In the genomic region with DNA sequence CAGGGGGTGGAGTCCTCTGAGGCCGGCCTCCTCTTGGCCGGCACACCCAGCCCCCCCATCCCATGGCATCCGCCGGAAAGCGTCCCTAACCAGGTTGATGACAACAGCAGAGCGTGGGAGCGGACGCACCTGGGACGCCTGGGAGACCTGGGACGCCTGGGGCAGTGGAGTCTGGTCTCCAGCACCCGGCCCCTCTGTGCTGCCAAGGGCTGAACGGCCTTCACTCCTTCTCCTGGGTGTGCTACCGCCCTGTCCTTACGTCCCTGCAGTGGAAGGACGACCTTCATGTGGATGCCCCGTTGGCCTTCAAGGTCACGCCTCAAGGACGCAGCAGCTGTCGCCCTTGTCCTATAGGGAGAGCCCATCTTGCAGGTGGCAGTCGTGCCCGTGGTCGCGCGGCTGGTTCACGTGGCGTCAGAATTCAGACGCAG, we compare ENCODE assay signal across 21 cellular contexts. TPM values are rescaled to one million over a fixed set of nuclear protein-coding genes. Genes with fewer than 3 reads are reported as not detected.
DNase-seq lines count a peak whose midpoint lies in the region; ATAC-seq, FAIRE-seq and TF ChIP-seq lines count a peak whose summit lies in the region.
"Had no signal": no experiment of that assay in that cellular context is flagged by ENCODE, and none has a peak within 500 bp of the region (broad histone marks: within the 10 kb centered on the region; RNA-seq: fewer than 3 reads in every experiment).

No MANE protein-coding gene starts in this region.

- no peak overlapping the region for H3K4me3 ChIP-seq in BLaER1 treated with 17β-estradiol and CSF1 and Interleukin-3, amounts not matched to agents 10 nM and 100 nM
- H3K4me3 ChIP-seq in GM12878 (no peak overlapping the region), right cardiac atrium (ENCODE audit: low read length) (no peak overlapping the region), trophoblast cell (ENCODE audit: low read depth, low read length) (peak overlapping the region; percentile 47), hepatocyte (no peak overlapping the region)

- no peak for TF ChIP-seq RAD21 in GM12878 (IDR thresholded peaks at IDR 0.05; ENCODE audit: insufficient read depth, low read depth, low read length)

- H2AK5ac ChIP-seq in trophoblast cell (ENCODE audit: low read length): no peak overlapping the region

- H3K79me2 ChIP-seq in GM12878 (ENCODE audit: control insufficient read depth, insufficient read depth, low read length) (no peaks in the 10 kb centered on the region), trophoblast cell (ENCODE audit: control insufficient read depth, insufficient read depth, low read length, poor library complexity) (no peaks in the 10 kb centered on the region), hepatocyte (no peaks in the 10 kb centered on the region)

- SMC1A ChIA-PET in GM12878 (lab: Charles Lee; ENCODE audit: uncharacterized antibody, unreplicated experiment): no interaction called here

- no peak overlapping the region for H3K23ac ChIP-seq in trophoblast cell (ENCODE audit: low read length)

- no peak overlapping the region for H3K14ac ChIP-seq in trophoblast cell (ENCODE audit: low read length)

- POLR2A ChIA-PET in GM12878 (lab: Charles Lee): no interaction called here

- no peak overlapping the region for H2BK120ac ChIP-seq in trophoblast cell (ENCODE audit: insufficient read depth, low read length, poor library complexity)

- RAD21 ChIA-PET in GM12878 (lab: Charles Lee; ENCODE audit: unreplicated experiment): no interaction called here

- peak overlapping the region in 7 of 11 experiments; percentile 61 to 86 (median 78); a peak in 10 of 22 replicates for H3K4me2 ChIP-seq in BLaER1 treated with 17β-estradiol and CSF1 and Interleukin-3, amounts not matched to agents 10 nM and 100 nM
- H3K4me2 ChIP-seq in GM12878 (ENCODE audit: control insufficient read depth, insufficient read depth) (no peak overlapping the region), trophoblast cell (ENCODE audit: low read length) (no peak overlapping the region), hepatocyte (no peak overlapping the region)

- H3K4ac ChIP-seq in trophoblast cell (ENCODE audit: low read depth, low read length): no peak overlapping the region

- WGBS in GM12878 (ENCODE audit: insufficient coverage, insufficient replicate concordance, low lambda C conversion rate, missing lambda C conversion rate): 84% methylated on average over 24 of the region's 27 CpGs
- 90% methylated on average over 26 of the region's 27 CpGs for WGBS in right cardiac atrium
- WGBS in trophoblast cell (ENCODE audit: extremely low coverage, insufficient coverage, insufficient read length): no CpG with 5 or more reads among the region's 27 CpGs
- WGBS in hepatocyte (ENCODE audit: low lambda C conversion rate, missing lambda C conversion rate): 95% methylated on average over 26 of the region's 27 CpGs

- H3K18ac ChIP-seq in trophoblast cell (ENCODE audit: low read length): no peak overlapping the region

- ATAC-seq in GM12878 (no peak), right cardiac atrium (no peak)
- ATAC-seq: PC-3 had no signal

- in situ Hi-C loops in GM12878 (cut with MboI): no loop called here

- TF ChIP-seq EP300 in GM12878 (IDR thresholded peaks at IDR 0.05; ENCODE audit: borderline replicate concordance in 1 of 2, control insufficient read depth in 1 of 2, low read depth in 2 of 2, low read length in 2 of 2): no peak

- H3K9me3 ChIP-seq in BLaER1 treated with 17β-estradiol and CSF1 and Interleukin-3, amounts not matched to agents 10 nM and 100 nM (replicated peaks in 1 of 11): 0 out of 22 replicates have a peak, but pooled peaks cover 0 to under 1% (median 0%) of the 10 kb centered on the region in 11 experiments
- H3K9me3 ChIP-seq in GM12878 (replicated peaks; ENCODE audit: control insufficient read depth, insufficient read depth, low read length) (no peaks in the 10 kb centered on the region), right cardiac atrium (ENCODE audit: control insufficient read depth, low read length) (no peaks in the 10 kb centered on the region), trophoblast cell (ENCODE audit: insufficient read depth, low read depth, low read length) (no peaks in the 10 kb centered on the region), hepatocyte (ENCODE audit: low read depth) (no peaks in the 10 kb centered on the region)

- no peak overlapping the region for H3K9ac ChIP-seq in BLaER1 treated with 17β-estradiol and CSF1 and Interleukin-3, amounts not matched to agents 10 nM and 100 nM
- H3K9ac ChIP-seq in GM12878 (ENCODE audit: control insufficient read depth, insufficient read depth, low read length): no peak overlapping the region
- H3K9ac ChIP-seq in trophoblast cell (ENCODE audit: low read length): no peak overlapping the region

- H3K27ac ChIP-seq in BLaER1 treated with 17β-estradiol and CSF1 and Interleukin-3, amounts not matched to agents 10 nM and 100 nM: no peak overlapping the region
- H3K27ac ChIP-seq in GM12878 (ENCODE audit: control insufficient read depth, insufficient read depth) (no peak overlapping the region), right cardiac atrium (ENCODE audit: low read length) (no peak overlapping the region), trophoblast cell (ENCODE audit: low read depth, low read length) (no peak overlapping the region), substantia nigra (ENCODE audit: low read depth, low read length, poor library complexity, severe bottlenecking) (no peak overlapping the region), hepatocyte (no peak overlapping the region)

- peaks cover 0 to 45% (median 36%) of the 10 kb centered on the region in 10 experiments; a peak in 17 of 20 replicates for H3K4me1 ChIP-seq in BLaER1 treated with 17β-estradiol and CSF1 and Interleukin-3, amounts not matched to agents 10 nM and 100 nM
- no peaks in the 10 kb centered on the region for H3K4me1 ChIP-seq in GM12878 (ENCODE audit: control insufficient read depth, insufficient read depth, low read length)
- H3K4me1 ChIP-seq in right cardiac atrium (ENCODE audit: control insufficient read depth, insufficient read depth, low read length): no peaks in the 10 kb centered on the region
- no peaks in the 10 kb centered on the region for H3K4me1 ChIP-seq in trophoblast cell (ENCODE audit: control insufficient read depth in 1 of 2, insufficient read depth in 2 of 2, low read length in 2 of 2)
- H3K4me1 ChIP-seq in hepatocyte (ENCODE audit: insufficient read depth): no peaks in the 10 kb centered on the region

- H4K91ac ChIP-seq in trophoblast cell (ENCODE audit: low read depth, low read length): no peak overlapping the region

- 0 out of 2 replicates have a peak, but pooled peaks have one; percentile 31 for TF ChIP-seq POLR2A in GM12878 (IDR thresholded peaks at IDR 0.05; ENCODE audit: low read depth, low read length)

- intact Hi-C loops in GM12878 (cut with micrococcal nuclease; ENCODE audit: unreplicated experiment) (no loop called here), right cardiac atrium (cut with DNase I) (no loop called here)

- no peak overlapping the region for H4K12ac ChIP-seq in trophoblast cell (ENCODE audit: low read depth, low read length)

- no peak overlapping the region for H2BK12ac ChIP-seq in trophoblast cell (ENCODE audit: low read length)

- CTCF ChIA-PET in GM12878 (lab: Yijun Ruan, JAX): no interaction called here

- no TSS peak for BruUV-seq in GM12878 (replicated peaks; lab: Mats Ljungman, UMichigan)

- no peak for FAIRE-seq in GM12878 (lab: Jason Lieb, UNC)

- H3K79me1 ChIP-seq in trophoblast cell (ENCODE audit: low read length): no peaks in the 10 kb centered on the region

- TF ChIP-seq CTCF in GM12878 (IDR thresholded peaks at IDR 0.05 in 2 of 3, conservative IDR thresholded peaks at IDR 0.05 in 1 of 3; ENCODE audit: control insufficient read depth in 2 of 3, extremely low read depth in 1 of 3, insufficient read depth in 1 of 3, low read depth in 3 of 3, low read length in 3 of 3) (no peak), hepatocyte (IDR thresholded peaks at IDR 0.05; ENCODE audit: poor library complexity) (no peak)

- no peak overlapping the region for H2AFZ ChIP-seq in GM12878 (ENCODE audit: control insufficient read depth, low read depth, low read length)
- H2AFZ ChIP-seq in trophoblast cell (ENCODE audit: insufficient read depth, low read length, poor library complexity): no peak overlapping the region
- no peak overlapping the region for H2AFZ ChIP-seq in hepatocyte

- peaks cover 0 to 62% (median 13%) of the 10 kb centered on the region in 11 experiments; a peak in 12 of 22 replicates for H4K20me1 ChIP-seq in BLaER1 treated with 17β-estradiol and CSF1 and Interleukin-3, amounts not matched to agents 10 nM and 100 nM
- H4K20me1 ChIP-seq in GM12878 (ENCODE audit: control insufficient read depth, insufficient read depth) (no peaks in the 10 kb centered on the region), hepatocyte (ENCODE audit: insufficient read depth, poor library complexity, severe bottlenecking) (no peaks in the 10 kb centered on the region)

- DNase-seq in GM12878 (ENCODE audit: low read depth, low spot score): no peak
- peak in 2 of 3 donors; percentile 5 to 43 for DNase-seq in right cardiac atrium
- DNase-seq in trophoblast cell: no peak
- DNase-seq in substantia nigra (lab: John Stamatoyannopoulos, UW): no peak
- no peak for DNase-seq in hepatocyte (ENCODE audit: low spot score)
- DNase-seq in LoVo (ENCODE audit: low spot score): no peak
- DNase-seq in NCI-H2107 treated with DMSO at 0.1 percent for 48 hours (lab: John Stamatoyannopoulos, UW; ENCODE audit: unreplicated experiment): no peak
- DNase-seq: CD4-positive, alpha-beta T cell; DMS53; H7; MV-4-11; NCI-H1417; NCI-H1930; NCI-H510A; NCI-H774; PC-3 had no signal

- H2BK5ac ChIP-seq in trophoblast cell (ENCODE audit: low read depth, low read length, poor library complexity): no peak overlapping the region

- H3K36me3 ChIP-seq in BLaER1 treated with 17β-estradiol and CSF1 and Interleukin-3, amounts not matched to agents 10 nM and 100 nM: peaks cover 0 to 33% (median 0%) of the 10 kb centered on the region in 11 experiments; a peak in 3 of 22 replicates
- H3K36me3 ChIP-seq in GM12878 (ENCODE audit: control insufficient read depth in 2 of 2, insufficient read depth in 2 of 2, low read length in 1 of 2): no peaks in the 10 kb centered on the region; a peak in 2 of 4 replicates
- H3K36me3 ChIP-seq in trophoblast cell (ENCODE audit: control insufficient read depth in 1 of 2, insufficient read depth in 2 of 2, low read length in 2 of 2): peaks cover 45 to 47% of the 10 kb centered on the region in 2 experiments
- no peaks in the 10 kb centered on the region for H3K36me3 ChIP-seq in hepatocyte (replicated peaks; ENCODE audit: insufficient read depth, low read depth)

- peaks cover 0 to 27% (median 0%) of the 10 kb centered on the region in 11 experiments; a peak in 7 of 22 replicates for H3K27me3 ChIP-seq in BLaER1 treated with 17β-estradiol and CSF1 and Interleukin-3, amounts not matched to agents 10 nM and 100 nM
- H3K27me3 ChIP-seq in GM12878 (replicated peaks in 1 of 2; ENCODE audit: control insufficient read depth in 2 of 2, insufficient read depth in 2 of 2, low read length in 1 of 2) (no peaks in the 10 kb centered on the region), right cardiac atrium (ENCODE audit: control insufficient read depth, insufficient read depth) (no peaks in the 10 kb centered on the region), trophoblast cell (ENCODE audit: insufficient read depth, low read length) (no peaks in the 10 kb centered on the region), hepatocyte (no peaks in the 10 kb centered on the region)

- no peaks in the 10 kb centered on the region for H3K9me2 ChIP-seq in hepatocyte (replicated peaks; ENCODE audit: insufficient read depth)

- H4K8ac ChIP-seq in trophoblast cell (ENCODE audit: low read depth, low read length): no peak overlapping the region

RNA-seq across cellular contexts. Expression of gene NKX1-1, which starts 26.9 kb away (rescaled TPM):
- not detected in 2 replicates for total RNA-seq in GM12878 (2013; cell fraction: nucleolus; rRNA removed)
- not detected in 2 replicates for total RNA-seq in GM12878 (2014; rRNA removed)
- not detected in 2 replicates for total RNA-seq in GM12878 (2014; rRNA removed; fragmentation: Illumina TruSeq; extraction: Trizol)
- not detected in 2 replicates for total RNA-seq in GM12878 (2021)
- polyA plus RNA-seq in GM12878 (2011; ENCODE audit: low read depth): not detected
- not detected in 2 replicates for polyA plus RNA-seq in GM12878 (2011; rRNA removed)
- polyA plus RNA-seq in GM12878 (2011; cell fraction: cytosol; rRNA removed): not detected in 2 replicates
- polyA plus RNA-seq in GM12878 (2011; cell fraction: nucleus; rRNA removed): not detected in 2 replicates
- polyA plus RNA-seq in GM12878 (2012): not detected in 2 replicates
- polyA plus RNA-seq in GM12878 (2014; fragmentation: Illumina TruSeq; extraction: Trizol): not detected in 2 replicates
- polyA plus RNA-seq in GM12878 (2014; fragmentation: Nextera tagmentation; extraction: Ambion mirVana): not detected
- not detected in 2 replicates for polyA plus RNA-seq in GM12878 (2014; rRNA removed)
- not detected for polyA plus RNA-seq in GM12878 (2016; fragmentation: Nextera tagmentation; extraction: Ambion mirVana)
- not detected in 2 replicates for polyA minus RNA-seq in GM12878 (2011; rRNA and poly(A)+ RNA removed)
- not detected in 2 replicates for polyA minus RNA-seq in GM12878 (2011; cell fraction: cytosol; rRNA and poly(A)+ RNA removed)
- polyA minus RNA-seq in GM12878 (2011; cell fraction: nucleus; rRNA and poly(A)+ RNA removed): not detected in 2 replicates
- total RNA-seq in right cardiac atrium: not detected
- not detected for polyA plus RNA-seq in right cardiac atrium
- not detected in 2 replicates for polyA plus RNA-seq in trophoblast cell (2013)
- not detected in 2 replicates for total RNA-seq in hepatocyte
- polyA plus RNA-seq in hepatocyte: not detected in 2 replicates
- total RNA-seq: CD4-positive, alpha-beta T cell; H7; HT1080; LHCN-M2; PC-3; SK-MEL-5 had no signal
- polyA plus RNA-seq: IgD-negative memory B cell had no signal

RNA-seq across cellular contexts. Expression of gene UVSSA, which starts 32.4 kb away (rescaled TPM):
- 61.4 and 76.6 TPM in 2 replicates for total RNA-seq in GM12878 (2013; cell fraction: nucleolus; rRNA removed)
- total RNA-seq in GM12878 (2014; rRNA removed) (5.1 and 5.3 TPM in 2 replicates), GM12878 (2014; rRNA removed; fragmentation: Illumina TruSeq; extraction: Trizol) (2.6 and 3.1 TPM in 2 replicates), GM12878 (2021) (14.2 and 16.8 TPM in 2 replicates), right cardiac atrium (1 to 10 TPM; 7.7 to 8.8 (median 8.5) TPM), hepatocyte (5.3 and 11.0 TPM in 2 replicates)
- 4.5 TPM for polyA plus RNA-seq in GM12878 (2011; ENCODE audit: low read depth)
- polyA plus RNA-seq in GM12878 (2011; rRNA removed) (3.2 and 3.7 TPM in 2 replicates), GM12878 (2014; fragmentation: Illumina TruSeq; extraction: Trizol) (2.7 and 3.6 TPM in 2 replicates), GM12878 (2014; fragmentation: Nextera tagmentation; extraction: Ambion mirVana) (under 1 TPM; 0.34 to 0.82 TPM), GM12878 (2014; rRNA removed) (8.5 and 11.7 TPM in 2 replicates), GM12878 (2016; fragmentation: Nextera tagmentation; extraction: Ambion mirVana) (1 to 10 TPM; 3.4 to 3.6 TPM), right cardiac atrium (5.0 TPM), hepatocyte (10.6 and 12.3 TPM in 2 replicates)
- 3.4 and 4.5 TPM in 2 replicates for polyA plus RNA-seq in GM12878 (2011; cell fraction: cytosol; rRNA removed)
- 51.4 and 66.4 TPM in 2 replicates for polyA plus RNA-seq in GM12878 (2011; cell fraction: nucleus; rRNA removed)
- 8.3 and 8.5 TPM in 2 replicates for polyA plus RNA-seq in GM12878 (2012)
- 2.9 and 4.9 TPM in 2 replicates for polyA minus RNA-seq in GM12878 (2011; rRNA and poly(A)+ RNA removed)
- polyA minus RNA-seq in GM12878 (2011; cell fraction: cytosol; rRNA and poly(A)+ RNA removed): 1.5 and 3.3 TPM in 2 replicates
- polyA minus RNA-seq in GM12878 (2011; cell fraction: nucleus; rRNA and poly(A)+ RNA removed): 9.3 and 15.8 TPM in 2 replicates
- polyA plus RNA-seq in trophoblast cell (2013): 8.1 and 8.5 TPM in 2 replicates

Comparison
In these comparisons a context has a peak if more than half of its experiments do, and no peak if none do; other contexts are left out.
1. H3K4me2 ChIP-seq: peak in BLaER1 treated with 17β-estradiol and CSF1 and Interleukin-3, amounts not matched to agents 10 nM and 100 nM (7 of 11); none in GM12878 (single experiment), trophoblast cell (single experiment) and hepatocyte (single experiment).
2. DNase-seq: peak in right cardiac atrium (2 of 3); none in GM12878 (single experiment), trophoblast cell (0 of 2), substantia nigra (0 of 49), hepatocyte (single experiment), LoVo (single experiment) and NCI-H2107 treated with DMSO at 0.1 percent for 48 hours (single experiment).